8 cellular contexts compared by ENCODE assay signal in genomic region chr9:73023025-73023541, GRCh38.
DNase-seq lines count a peak whose midpoint lies in the region; ATAC-seq and TF ChIP-seq lines count a peak whose summit lies in the region.

No MANE protein-coding gene starts in this region.

- no peaks in the 10 kb centered on the region for H4K20me1 ChIP-seq in IMR-90 (ENCODE audit: insufficient read depth, low read length)

- H2BK5ac ChIP-seq in IMR-90 (ENCODE audit: low read depth, low read length, poor library complexity, severe bottlenecking) = no peak overlapping the region

- CTCF ChIA-PET in IMR-90 (lab: Yijun Ruan, JAX) = interaction anchor here (0.8 to 1.6 kb wide), 8 partner anchors 9 to 743 kb away, joined by 3 to 11 read pairs (median 4); no protein-coding TSS in a partner anchor

- in situ Hi-C loops in IMR-90 (cut with MboI; ENCODE audit: low sequenced_read_pairs) = loop anchor here (10.0 kb wide), 1 partner anchor 168 kb away; no protein-coding TSS in a partner anchor
- in situ Hi-C loops in SK-MEL-5 (cut with HindIII; ENCODE audit: low pct_unique_long_range_greater_than_20kb, low sequenced_read_pairs) = no loop called here
- in situ Hi-C loops in astrocyte of the cerebellum (cut with HindIII; ENCODE audit: low sequenced_read_pairs) = no loop called here

- intact Hi-C loops in IMR-90 (cut with micrococcal nuclease) = loop anchor here (1.0 to 10.0 kb wide), 5 partner anchors 152 to 988 kb away; no protein-coding TSS in a partner anchor

- H3K27ac ChIP-seq in IMR-90 (ENCODE audit: insufficient read depth, low read length) = no peak overlapping the region

- peak; percentile 38 for DNase-seq in AG08396 (ENCODE audit: low spot score)
- peak; percentile 63 for DNase-seq in IMR-90
- DNase-seq in SK-MEL-5 (ENCODE audit: low read depth, low spot score) = peak; percentile 86
- peak; percentile 52 for DNase-seq in astrocyte of the cerebellum (ENCODE audit: low read depth)
- DNase-seq in iPS DF 4.7 (ENCODE audit: extremely low read depth, low spot score) = peak; percentile 33
- DNase-seq in smooth muscle cell of the brain vasculature (ENCODE audit: low read depth, low spot score) = peak; percentile 28
- DNase-seq in NCI-H187 treated with DMSO at 0.1 percent for 48 hours (lab: John Stamatoyannopoulos, UW) = no peak

- H2BK20ac ChIP-seq in IMR-90 (ENCODE audit: low read depth, low read length) = no peak overlapping the region

- no peak overlapping the region for H2AK5ac ChIP-seq in IMR-90 (ENCODE audit: low read depth, low read length)

- no peak overlapping the region for H3K4me2 ChIP-seq in IMR-90 (ENCODE audit: low read depth, low read length)

- H3K79me1 ChIP-seq in IMR-90 (ENCODE audit: low read depth in 1 of 2, low read length in 2 of 2) = no peaks in the 10 kb centered on the region

- no peaks in the 10 kb centered on the region for H3K4me1 ChIP-seq in IMR-90 (ENCODE audit: control insufficient read depth, insufficient read depth, low read length)

- H3K9me3 ChIP-seq in IMR-90 (ENCODE audit: control insufficient read depth, insufficient read depth, low read length) = no peaks in the 10 kb centered on the region

- peak; percentile 65 for TF ChIP-seq RAD21 in IMR-90 (IDR thresholded peaks at IDR 0.05; ENCODE audit: low read length)

- TF ChIP-seq CTCF in IMR-90 (conservative IDR thresholded peaks at IDR 0.05; ENCODE audit: low read depth, low read length) (peak; percentile 82), astrocyte of the cerebellum (IDR thresholded peaks at IDR 0.05; ENCODE audit: low read depth, low read length, missing control alignments) (peak; percentile 85)

- no peak overlapping the region for H3K4me3 ChIP-seq in IMR-90 (ENCODE audit: insufficient read depth, low read depth, low read length)
- no peak overlapping the region for H3K4me3 ChIP-seq in astrocyte of the cerebellum (ENCODE audit: low read depth, low read length)

- H3K14ac ChIP-seq in IMR-90 (replicated peaks; ENCODE audit: low read depth, low read length) = no peak overlapping the region

- H3K56ac ChIP-seq in IMR-90 (ENCODE audit: extremely low read depth, insufficient read depth, low read length) = no peak overlapping the region

- no TSS peak for BruUV-seq in IMR-90 (replicated peaks; lab: Mats Ljungman, UMichigan)

- POLR2A ChIA-PET in IMR-90 (lab: Charles Lee; ENCODE audit: unreplicated experiment) = no interaction called here

- H4K8ac ChIP-seq in IMR-90 (ENCODE audit: low read depth in 2 of 2, low read length in 2 of 2) = no peak overlapping the region

- H4K91ac ChIP-seq in IMR-90 (ENCODE audit: insufficient read depth, low read depth, low read length) = no peak overlapping the region

- no peaks in the 10 kb centered on the region for H3K9me1 ChIP-seq in IMR-90 (ENCODE audit: insufficient read depth, low read length)

- H3K36me3 ChIP-seq in IMR-90 (ENCODE audit: control insufficient read depth, insufficient read depth, low read length) = no peaks in the 10 kb centered on the region

- ATAC-seq in GM18868 (IDR thresholded peaks at IDR 0.05; ENCODE audit: unreplicated experiment) = peak; percentile 75
- peak; percentile 74 for ATAC-seq in IMR-90 (ENCODE audit: low read depth)

- no peak overlapping the region for H2BK15ac ChIP-seq in IMR-90 (ENCODE audit: low read depth, low read length)

- H3K4ac ChIP-seq in IMR-90 (ENCODE audit: low read depth, low read length) = no peak overlapping the region

- no peak overlapping the region for H4K5ac ChIP-seq in IMR-90 (ENCODE audit: low read depth, low read length)

- H2AFZ ChIP-seq in IMR-90 (replicated peaks; ENCODE audit: low read length, poor library complexity) = no peak overlapping the region

- dilution Hi-C loops in IMR-90 (cut with HindIII; ENCODE audit: low sequenced_read_pairs, unreplicated experiment) = no loop called here

- no peak overlapping the region for H3K9ac ChIP-seq in IMR-90 (ENCODE audit: low read depth, low read length)

- no peaks in the 10 kb centered on the region for H3K27me3 ChIP-seq in IMR-90 (ENCODE audit: control insufficient read depth, insufficient read depth, low read length)

- no peak overlapping the region for H3K23ac ChIP-seq in IMR-90 (ENCODE audit: low read depth, low read length)

- no peak overlapping the region for H2BK120ac ChIP-seq in IMR-90 (ENCODE audit: low read depth, low read length)

- WGBS in IMR-90 (ENCODE audit: extremely low coverage in 2 of 2, insufficient read length in 1 of 2), 2 experiments = no CpG with 5 or more reads among the region's 7 CpGs

- no peak overlapping the region for H3K18ac ChIP-seq in IMR-90 (ENCODE audit: low read depth, low read length)

- no peak for TF ChIP-seq POLR2A in IMR-90 (IDR thresholded peaks at IDR 0.05; ENCODE audit: low read depth, low read length)

- H2AK9ac ChIP-seq in IMR-90 (replicated peaks; ENCODE audit: low read depth, low read length, poor library complexity) = no peak overlapping the region

TF ChIP-seq in IMR-90, 13 proteins besides CTCF, POLR2A, EP300 and RAD21:
- TF ChIP-seq MAFK (IDR thresholded peaks at IDR 0.05; ENCODE audit: low read depth, low read length) = no peak
- TF ChIP-seq USF2 (IDR thresholded peaks at IDR 0.05; ENCODE audit: low read depth, low read length) = no peak
- TF ChIP-seq MAZ (IDR thresholded peaks at IDR 0.05; ENCODE audit: borderline replicate concordance, low read depth, low read length) = no peak
- peak; percentile 56 for TF ChIP-seq SMC3 (IDR thresholded peaks at IDR 0.05; ENCODE audit: low read depth, low read length)
- TF ChIP-seq RCOR1 (IDR thresholded peaks at IDR 0.05; ENCODE audit: insufficient replicate concordance, low read length) = no peak
- TF ChIP-seq CEBPB (IDR thresholded peaks at IDR 0.05; ENCODE audit: low read depth, low read length) = peak; percentile 51
- no peak for TF ChIP-seq NFE2L2 (IDR thresholded peaks at IDR 0.05; ENCODE audit: low read depth, low read length)
- TF ChIP-seq BHLHE40 (IDR thresholded peaks at IDR 0.05; ENCODE audit: low read depth, low read length) = no peak
- no peak for TF ChIP-seq ELK1 (IDR thresholded peaks at IDR 0.05; ENCODE audit: borderline replicate concordance, low read depth, low read length)
- TF ChIP-seq MXI1 (IDR thresholded peaks at IDR 0.05; ENCODE audit: borderline replicate concordance, low read depth, low read length) = no peak
- TF ChIP-seq FOS (IDR thresholded peaks at IDR 0.05; ENCODE audit: low read depth, low read length) = no peak
- TF ChIP-seq CHD1 (IDR thresholded peaks at IDR 0.05; ENCODE audit: low read depth, low read length) = no peak
- TF ChIP-seq RFX5 (IDR thresholded peaks at IDR 0.05; ENCODE audit: low read depth, low read length) = no peak
